Comparison of ENCODE assay signal across 26 cellular contexts in the genomic region with DNA sequence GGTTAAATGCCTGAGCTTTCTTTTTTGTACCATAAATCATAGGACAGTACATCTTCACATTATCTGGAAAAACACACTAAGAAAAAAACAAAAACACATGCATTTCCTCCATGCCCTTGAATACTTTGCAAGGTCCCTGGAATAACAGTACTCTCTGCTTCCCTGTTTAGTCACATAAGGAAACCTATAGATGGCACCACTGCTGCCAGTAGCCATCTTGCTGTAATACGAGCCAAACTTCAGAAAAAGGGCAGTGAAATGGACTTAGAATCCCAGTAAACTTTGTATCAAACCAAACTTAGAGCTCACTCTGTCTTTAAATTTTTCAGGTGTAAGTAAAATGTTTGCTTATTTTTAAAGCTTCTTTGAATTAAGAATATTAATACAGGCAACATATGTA.
DNase-seq lines count a peak whose midpoint lies in the region; ATAC-seq and TF ChIP-seq lines count a peak whose summit lies in the region.
"Had no signal": no experiment of that assay in that cellular context is flagged by ENCODE, and none has a peak within 500 bp of the region (broad histone marks: within the 10 kb centered on the region; RNA-seq: fewer than 3 reads in every experiment).

No MANE protein-coding gene starts in this region.

- H3K4me1 ChIP-seq in neural progenitor cell = peaks cover 5% of the 10 kb centered on the region
- H3K4me1 ChIP-seq: BLaER1 had no signal

- no peaks in the 10 kb centered on the region for H3K27me3 Mint-ChIP-seq in neural progenitor cell (ENCODE audit: insufficient read depth, low read depth)
- no peaks in the 10 kb centered on the region for H3K27me3 Mint-ChIP-seq in T-helper 17 cell
- H3K27me3 Mint-ChIP-seq: activated naive CD4-positive, alpha-beta T cell treated with anti-CD3 and anti-CD28 coated beads, Interleukin-2, amount 10 ng/mL, durations not matched to agents 7 days and 5 days had no signal

- H3K36me3 Mint-ChIP-seq in neural progenitor cell = no peaks in the 10 kb centered on the region
- no peaks in the 10 kb centered on the region for H3K36me3 Mint-ChIP-seq in T-helper 17 cell (ENCODE audit: low read depth)
- H3K36me3 Mint-ChIP-seq: activated naive CD4-positive, alpha-beta T cell treated with anti-CD3 and anti-CD28 coated beads, Interleukin-2, amount 10 ng/mL, durations not matched to agents 7 days and 5 days; naive thymus-derived CD8-positive, alpha-beta T cell had no signal

- H3K9ac ChIP-seq in neural progenitor cell = no peak overlapping the region
- H3K9ac ChIP-seq: BLaER1 had no signal

- H3K4me3 ChIP-seq in dorsolateral prefrontal cortex (no peak overlapping the region), neural progenitor cell (no peak overlapping the region)
- H3K4me3 ChIP-seq: BLaER1, hepatocyte had no signal

- H3K27ac ChIP-seq in dorsolateral prefrontal cortex = peak overlapping the region in 56 of 59 donors; percentile 8 to 100 (median 97)
- no peak overlapping the region for H3K27ac ChIP-seq in neural progenitor cell
- H3K27ac ChIP-seq: BLaER1, hepatocyte had no signal

- H3K27me3 ChIP-seq in dorsolateral prefrontal cortex (no peaks in the 10 kb centered on the region), neural progenitor cell (no peaks in the 10 kb centered on the region)
- H3K27me3 ChIP-seq: BLaER1, hepatocyte had no signal

- intact Hi-C loops in dorsolateral prefrontal cortex (cut with DNase I) = loop anchor here (10.0 kb wide), 2 partner anchors 50 to 100 kb away; no protein-coding TSS in a partner anchor

- H3K27ac Mint-ChIP-seq in neural progenitor cell (no peak overlapping the region), T-helper 17 cell (no peak overlapping the region)
- H3K27ac Mint-ChIP-seq: activated naive CD4-positive, alpha-beta T cell treated with anti-CD3 and anti-CD28 coated beads, Interleukin-2, amount 10 ng/mL, durations not matched to agents 7 days and 5 days; naive thymus-derived CD8-positive, alpha-beta T cell; stimulated activated naive CD8-positive, alpha-beta T cell treated with anti-CD3 and anti-CD28 coated beads, Interleukin-15, Interleukin-2, amounts not matched to agents 100 ng/mL and 50 ng/mL, for 24 hours; T-helper 1 cell treated with Interleukin-12 subunit alpha and Interleukin-12 subunit beta and Interleukin-4 antibody, amounts not matched to agents 30 μg/mL and 1 μg/mL, for 36 hours had no signal

- DNase-seq in DMS 273 (lab: John Stamatoyannopoulos, UW; ENCODE audit: unreplicated experiment) (peak; percentile 45), DMS 273 treated with DMSO at 0.1 percent for 48 hours (lab: John Stamatoyannopoulos, UW) (no peak), OCI-M1 (lab: John Stamatoyannopoulos, UW) (peak; percentile 9), dorsolateral prefrontal cortex (no peak), neural progenitor cell (ENCODE audit: low spot score) (peak; percentile 28), T-helper 17 cell (no peak)
- no peak for DNase-seq in activated CD4-positive, CD25-positive, alpha-beta regulatory T cell (lab: John Stamatoyannopoulos, UW)
- DNase-seq: 8988T; activated naive CD4-positive, alpha-beta T cell treated with anti-CD3 and anti-CD28 coated beads, Interleukin-2, amount 10 ng/mL, durations not matched to agents 7 days and 5 days; activated T-cell treated with anti-CD3 and anti-CD28 coated beads, Interleukin-2, amount 50 U/mL, for 48 hours; aorta; GDM1; HCEC 1CT; KG1; kidney glomerular epithelial cell; mesenchymal stem cell; naive thymus-derived CD8-positive, alpha-beta T cell; NCI-H187 treated with DMSO at 0.1 percent for 48 hours; NCI-H446 treated with DMSO at 0.1 percent for 48 hours; SIG-M5; stimulated activated CD4-positive, alpha-beta T cell treated with anti-CD3 and anti-CD28 coated beads, Interleukin-2, amount 100 ng/mL, for 48 hours had no signal

- ATAC-seq in GM18870 (IDR thresholded peaks at IDR 0.05; ENCODE audit: unreplicated experiment) (no peak), T-helper 17 cell (no peak)
- ATAC-seq: naive thymus-derived CD8-positive, alpha-beta T cell had no signal

- H3K4me3 Mint-ChIP-seq in neural progenitor cell (no peak overlapping the region), T-helper 17 cell (no peak overlapping the region)
- H3K4me3 Mint-ChIP-seq: activated naive CD4-positive, alpha-beta T cell treated with anti-CD3 and anti-CD28 coated beads, Interleukin-2, amount 10 ng/mL, durations not matched to agents 7 days and 5 days; naive thymus-derived CD8-positive, alpha-beta T cell; stimulated activated naive CD8-positive, alpha-beta T cell treated with anti-CD3 and anti-CD28 coated beads, Interleukin-15, Interleukin-2, amounts not matched to agents 100 ng/mL and 50 ng/mL, for 24 hours; T-helper 1 cell treated with Interleukin-12 subunit alpha and Interleukin-12 subunit beta and Interleukin-4 antibody, amounts not matched to agents 30 μg/mL and 1 μg/mL, for 36 hours had no signal

- no peaks in the 10 kb centered on the region for H3K36me3 ChIP-seq in neural progenitor cell
- H3K36me3 ChIP-seq: BLaER1 had no signal

- no peaks in the 10 kb centered on the region for H3K79me2 ChIP-seq in neural progenitor cell (ENCODE audit: low read depth)
- H3K79me2 ChIP-seq: hepatocyte had no signal

- no peaks in the 10 kb centered on the region for H3K9me3 ChIP-seq in neural progenitor cell (ENCODE audit: low read depth)
- H3K9me3 ChIP-seq in T-helper 17 cell (ENCODE audit: control insufficient read depth, low read length, poor library complexity, severe bottlenecking) = no peaks in the 10 kb centered on the region
- H3K9me3 ChIP-seq: BLaER1 had no signal

- no peaks in the 10 kb centered on the region for H3K9me3 Mint-ChIP-seq in neural progenitor cell
- H3K9me3 Mint-ChIP-seq: activated naive CD4-positive, alpha-beta T cell treated with anti-CD3 and anti-CD28 coated beads, Interleukin-2, amount 10 ng/mL, durations not matched to agents 7 days and 5 days; naive thymus-derived CD8-positive, alpha-beta T cell; stimulated activated naive CD8-positive, alpha-beta T cell treated with anti-CD3 and anti-CD28 coated beads, Interleukin-15, Interleukin-2, amounts not matched to agents 100 ng/mL and 50 ng/mL, for 24 hours; T-helper 1 cell treated with Interleukin-12 subunit alpha and Interleukin-12 subunit beta and Interleukin-4 antibody, amounts not matched to agents 30 μg/mL and 1 μg/mL, for 36 hours had no signal

- no peaks in the 10 kb centered on the region for H4K20me1 ChIP-seq in neural progenitor cell (ENCODE audit: low read depth)
- H4K20me1 ChIP-seq: BLaER1 had no signal

- H3K4me1 Mint-ChIP-seq in neural progenitor cell (peaks cover 19% of the 10 kb centered on the region), T-helper 17 cell (no peaks in the 10 kb centered on the region)
- H3K4me1 Mint-ChIP-seq: activated naive CD4-positive, alpha-beta T cell treated with anti-CD3 and anti-CD28 coated beads, Interleukin-2, amount 10 ng/mL, durations not matched to agents 7 days and 5 days; naive thymus-derived CD8-positive, alpha-beta T cell had no signal

- H3F3A ChIP-seq in neural progenitor cell (ENCODE audit: low read depth) = no peaks in the 10 kb centered on the region

- peak overlapping the region; percentile 65 for H2AFZ ChIP-seq in neural progenitor cell (replicated peaks)
- H2AFZ ChIP-seq: hepatocyte had no signal

- H3K4me2 ChIP-seq in neural progenitor cell = no peak overlapping the region
- H3K4me2 ChIP-seq: BLaER1, hepatocyte had no signal

- TF ChIP-seq CTCF in dorsolateral prefrontal cortex (IDR thresholded peaks at IDR 0.05 in 54 of 56, conservative IDR thresholded peaks at IDR 0.05 in 2 of 56; ENCODE audit: low read depth in 1 of 56, partially characterized antibody in 56 of 56) = no peak
- TF ChIP-seq CTCF in neural progenitor cell (IDR thresholded peaks at IDR 0.05) = peak; percentile 45

Comparison
In these comparisons a context has a peak if more than half of its experiments do, and no peak if none do; other contexts are left out.
1. DNase-seq: peak in DMS 273 (single experiment), OCI-M1 (single experiment) and neural progenitor cell (single experiment); none in DMS 273 treated with DMSO at 0.1 percent for 48 hours (single experiment), dorsolateral prefrontal cortex (0 of 10), T-helper 17 cell (0 of 3) and activated CD4-positive, CD25-positive, alpha-beta regulatory T cell (0 of 4).